ENCODE assay signal across 14 cellular contexts in genomic region chr9:81825831-81826540, GRCh38.
DNase-seq lines count a peak whose midpoint lies in the region; ATAC-seq and TF ChIP-seq lines count a peak whose summit lies in the region.
"Had no signal": no experiment of that assay in that cellular context is flagged by ENCODE, and none has a peak within 500 bp of the region (broad histone marks: within the 10 kb centered on the region; RNA-seq: fewer than 3 reads in every experiment).

No MANE protein-coding gene starts in this region.

- no peak overlapping the region for H2AFZ ChIP-seq in smooth muscle cell (ENCODE audit: low read depth)

- no peaks in the 10 kb centered on the region for H3K36me3 Mint-ChIP-seq in CD4-positive, alpha-beta T cell (ENCODE audit: low read depth)
- H3K36me3 Mint-ChIP-seq: naive thymus-derived CD8-positive, alpha-beta T cell had no signal

- TF ChIP-seq CTCF in smooth muscle cell (IDR thresholded peaks at IDR 0.05; ENCODE audit: borderline replicate concordance, insufficient read depth, poor library complexity, severe bottlenecking) = no peak
- TF ChIP-seq CTCF in CD4-positive, alpha-beta T cell (IDR thresholded peaks at IDR 0.05) = no peak

- H3K36me3 ChIP-seq in smooth muscle cell (ENCODE audit: low read depth) = no peaks in the 10 kb centered on the region
- H3K36me3 ChIP-seq: brain microvascular endothelial cell, MG63, suprapubic skin had no signal

- H3K4me1 ChIP-seq in smooth muscle cell (ENCODE audit: low read depth) = peaks cover 19% of the 10 kb centered on the region
- H3K4me1 ChIP-seq: suprapubic skin had no signal

- H4K20me1 ChIP-seq in smooth muscle cell (ENCODE audit: low read depth) = no peaks in the 10 kb centered on the region

- H3K27ac ChIP-seq in smooth muscle cell (ENCODE audit: low read depth) = no peak overlapping the region
- no peak overlapping the region for H3K27ac ChIP-seq in CD4-positive, alpha-beta T cell (ENCODE audit: low read depth, low read length)
- H3K27ac ChIP-seq: brain microvascular endothelial cell, suprapubic skin had no signal

- peak; percentile 37 for DNase-seq in HPDE6-E6E7 (ENCODE audit: extremely low spot score)
- peak; percentile 19 for DNase-seq in SK-MEL-5 (ENCODE audit: low read depth, low spot score)
- peak; percentile 71 for DNase-seq in glomerular visceral epithelial cell (ENCODE audit: extremely low spot score)
- no peak for DNase-seq in smooth muscle cell (lab: John Stamatoyannopoulos, UW; ENCODE audit: unreplicated experiment)
- DNase-seq in NCI-H2029 (lab: John Stamatoyannopoulos, UW) = no peak
- no peak for DNase-seq in CD4-positive, alpha-beta T cell
- DNase-seq: activated CD4-positive, alpha-beta T cell treated with anti-CD3 and anti-CD28 coated beads, Interleukin-2, amount 10 ng/mL, durations not matched to agents 7 days and 5 days; brain microvascular endothelial cell; MG63; naive thymus-derived CD8-positive, alpha-beta T cell; NCI-H2107 had no signal

- intact Hi-C loops in CD4-positive, alpha-beta T cell (cut with DNase I, micrococcal nuclease) = no loop called here

- peaks cover 11% of the 10 kb centered on the region for H3K27me3 ChIP-seq in smooth muscle cell (ENCODE audit: low read depth)
- H3K27me3 ChIP-seq in CD4-positive, alpha-beta T cell (ENCODE audit: control insufficient read depth, insufficient read depth, low read length) = no peaks in the 10 kb centered on the region
- H3K27me3 ChIP-seq: brain microvascular endothelial cell, MG63, suprapubic skin had no signal

- H3K4me1 Mint-ChIP-seq in CD4-positive, alpha-beta T cell (ENCODE audit: low read depth) = no peaks in the 10 kb centered on the region
- H3K4me1 Mint-ChIP-seq: activated CD4-positive, alpha-beta T cell treated with anti-CD3 and anti-CD28 coated beads, Interleukin-2, amount 10 ng/mL, durations not matched to agents 7 days and 5 days had no signal

- ATAC-seq in GM18858 (IDR thresholded peaks at IDR 0.05; ENCODE audit: unreplicated experiment) = no peak
- ATAC-seq in CD4-positive, alpha-beta T cell (ENCODE audit: poor library complexity) = no peak
- ATAC-seq: naive thymus-derived CD8-positive, alpha-beta T cell had no signal

- no peaks in the 10 kb centered on the region for H3K9me3 ChIP-seq in smooth muscle cell (replicated peaks; ENCODE audit: low read depth)
- H3K9me3 ChIP-seq in CD4-positive, alpha-beta T cell (ENCODE audit: control insufficient read depth, low read length) = no peaks in the 10 kb centered on the region
- H3K9me3 ChIP-seq: MG63, suprapubic skin had no signal

- no peaks in the 10 kb centered on the region for H3K79me2 ChIP-seq in smooth muscle cell (ENCODE audit: low read depth)

- H3F3A ChIP-seq in smooth muscle cell (ENCODE audit: low read depth) = no peaks in the 10 kb centered on the region

- 35% methylated on average over 4 of the region's 4 CpGs for WGBS in smooth muscle cell (ENCODE audit: low lambda C conversion rate)

- H3K4me3 ChIP-seq in smooth muscle cell = no peak overlapping the region
- H3K4me3 ChIP-seq: MG63, skin epidermis, suprapubic skin had no signal

- no peaks in the 10 kb centered on the region for H3K9me3 Mint-ChIP-seq in CD4-positive, alpha-beta T cell
- H3K9me3 Mint-ChIP-seq: activated CD4-positive, alpha-beta T cell treated with anti-CD3 and anti-CD28 coated beads, Interleukin-2, amount 10 ng/mL, durations not matched to agents 7 days and 5 days; naive thymus-derived CD8-positive, alpha-beta T cell had no signal

- peak overlapping the region; percentile 13 for H3K4me2 ChIP-seq in smooth muscle cell

- in situ Hi-C loops in SK-MEL-5 (cut with HindIII; ENCODE audit: low pct_unique_long_range_greater_than_20kb, low sequenced_read_pairs) = no loop called here

- no peak overlapping the region for H3K27ac Mint-ChIP-seq in CD4-positive, alpha-beta T cell
- H3K27ac Mint-ChIP-seq: activated CD4-positive, alpha-beta T cell treated with anti-CD3 and anti-CD28 coated beads, Interleukin-2, amount 10 ng/mL, durations not matched to agents 7 days and 5 days; naive thymus-derived CD8-positive, alpha-beta T cell had no signal

- CTCF ChIA-PET in CD4-positive, alpha-beta T cell (lab: Charles Lee) = no interaction called here

- H3K27me3 Mint-ChIP-seq in CD4-positive, alpha-beta T cell = no peaks in the 10 kb centered on the region
- H3K27me3 Mint-ChIP-seq: activated CD4-positive, alpha-beta T cell treated with anti-CD3 and anti-CD28 coated beads, Interleukin-2, amount 10 ng/mL, durations not matched to agents 7 days and 5 days; naive thymus-derived CD8-positive, alpha-beta T cell had no signal

- no peak overlapping the region for H3K4me3 Mint-ChIP-seq in CD4-positive, alpha-beta T cell
- H3K4me3 Mint-ChIP-seq: activated CD4-positive, alpha-beta T cell treated with anti-CD3 and anti-CD28 coated beads, Interleukin-2, amount 10 ng/mL, durations not matched to agents 7 days and 5 days; naive thymus-derived CD8-positive, alpha-beta T cell had no signal

- POLR2A ChIA-PET in CD4-positive, alpha-beta T cell (lab: Charles Lee) = no interaction called here

- no peak overlapping the region for H3K9ac ChIP-seq in smooth muscle cell (ENCODE audit: low read depth)

Comparison
In these comparisons a context has a peak if more than half of its experiments do, and no peak if none do; other contexts are left out.
1. DNase-seq: peak in HPDE6-E6E7 (single experiment), SK-MEL-5 (single experiment) and glomerular visceral epithelial cell (single experiment); none in smooth muscle cell (single experiment), NCI-H2029 (single experiment) and CD4-positive, alpha-beta T cell (0 of 10).